In the genomic region with DNA sequence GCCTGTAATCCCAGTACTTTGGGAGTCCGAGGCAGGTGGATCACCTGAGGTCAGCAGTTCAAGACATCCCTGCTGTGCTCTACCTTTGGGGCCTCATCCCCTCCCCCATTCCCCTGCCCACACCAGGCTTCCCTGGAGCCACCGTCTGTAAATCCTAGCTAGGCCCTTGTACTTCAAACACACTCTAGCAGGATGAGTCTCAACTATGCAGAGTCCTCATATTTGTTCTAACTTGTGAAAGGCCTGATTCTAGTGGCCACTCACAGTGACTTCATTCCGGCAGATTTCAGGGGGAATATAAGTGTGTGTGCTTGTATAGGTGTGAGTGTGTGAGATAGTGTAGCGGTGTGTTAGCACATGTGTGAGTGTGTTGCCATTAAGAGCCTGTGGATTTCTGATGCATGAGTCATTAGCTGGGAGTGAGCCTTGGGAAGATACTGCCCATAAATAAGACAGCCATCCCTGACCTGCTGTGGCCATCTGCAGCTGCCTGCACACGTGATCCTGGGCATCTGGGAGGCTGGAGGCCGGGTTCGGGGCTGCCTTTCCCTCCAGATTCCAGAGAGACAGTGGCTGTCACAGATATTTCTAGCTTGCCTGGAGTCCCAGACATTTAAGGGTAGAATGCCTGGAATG, we compare ENCODE assay signal across 9 cellular contexts. TPM values are rescaled to one million over a fixed set of nuclear protein-coding genes. Genes with fewer than 3 reads are reported as not detected.
DNase-seq lines count a peak whose midpoint lies in the region; ATAC-seq lines count a peak whose summit lies in the region.
"Had no signal": no experiment of that assay in that cellular context is flagged by ENCODE, and none has a peak within 500 bp of the region (broad histone marks: within the 10 kb centered on the region; RNA-seq: fewer than 3 reads in every experiment).

No MANE protein-coding gene starts in this region.

- H3K9me3 Mint-ChIP-seq in activated CD4-positive, alpha-beta T cell treated with anti-CD3 and anti-CD28 coated beads for 36 hours (ENCODE audit: low read depth) = no peaks in the 10 kb centered on the region

- H3K4me1 Mint-ChIP-seq in activated CD4-positive, alpha-beta T cell treated with anti-CD3 and anti-CD28 coated beads for 36 hours = peaks cover 25% of the 10 kb centered on the region

- no peak for ATAC-seq in activated CD4-positive, alpha-beta T cell treated with anti-CD3 and anti-CD28 coated beads for 36 hours
- no peak for ATAC-seq in GM19324 (IDR thresholded peaks at IDR 0.05; ENCODE audit: low FRiP score, unreplicated experiment)

- intact Hi-C loops in activated CD4-positive, alpha-beta T cell treated with anti-CD3 and anti-CD28 coated beads for 36 hours (cut with DNase I, micrococcal nuclease) = loop anchor here in 1 of 2 experiments (5.0 kb wide), 1 partner anchor 90 kb away; no protein-coding TSS in a partner anchor

- DNase-seq in activated CD4-positive, alpha-beta T cell treated with anti-CD3 and anti-CD28 coated beads for 36 hours = no peak
- DNase-seq in activated CD4-positive, alpha-beta T cell treated with anti-CD3 and anti-CD28 coated beads for 1 hour = no peak
- peak; percentile 53 for DNase-seq in T1000 (lab: John Stamatoyannopoulos, UW)
- peak; percentile 37 for DNase-seq in iPS-NIHi11 (ENCODE audit: low spot score)
- peak; percentile 13 for DNase-seq in superior temporal gyrus (ENCODE audit: extremely low spot score)
- no peak for DNase-seq in NCI-H526 treated with DMSO at 0.1 percent for 48 hours (lab: John Stamatoyannopoulos, UW)
- no peak for DNase-seq in GM19240 (ENCODE audit: insufficient read length, low spot score)
- DNase-seq: CD4-positive, CD25-positive, alpha-beta regulatory T cell had no signal

- H3K36me3 Mint-ChIP-seq in activated CD4-positive, alpha-beta T cell treated with anti-CD3 and anti-CD28 coated beads for 36 hours (ENCODE audit: low read depth) = no peaks in the 10 kb centered on the region
- H3K36me3 Mint-ChIP-seq: CD4-positive, CD25-positive, alpha-beta regulatory T cell had no signal

- peak overlapping the region; percentile 16 for H3K27ac Mint-ChIP-seq in activated CD4-positive, alpha-beta T cell treated with anti-CD3 and anti-CD28 coated beads for 36 hours

- H3K27me3 Mint-ChIP-seq in activated CD4-positive, alpha-beta T cell treated with anti-CD3 and anti-CD28 coated beads for 36 hours = peaks cover 32% of the 10 kb centered on the region

- H3K4me3 Mint-ChIP-seq in activated CD4-positive, alpha-beta T cell treated with anti-CD3 and anti-CD28 coated beads for 36 hours = no peak overlapping the region

- CTCF ChIA-PET in activated CD4-positive, alpha-beta T cell treated with anti-CD3 and anti-CD28 coated beads for 36 hours (lab: Charles Lee) = interaction anchor here (0.9 to 1.3 kb wide), 3 partner anchors 10 to 139 kb away, joined by 3 to 4 read pairs (median 3); no protein-coding TSS in a partner anchor

- POLR2A ChIA-PET in activated CD4-positive, alpha-beta T cell treated with anti-CD3 and anti-CD28 coated beads for 36 hours (lab: Charles Lee) = no interaction called here

RNA-seq across cellular contexts. Expression of gene NEURL1, which starts 1.7 kb away (rescaled TPM):
- total RNA-seq in activated CD4-positive, alpha-beta T cell treated with anti-CD3 and anti-CD28 coated beads for 36 hours = 1 to 10 TPM; 2.3 to 2.4 TPM

RNA-seq across cellular contexts. Expression of gene CALHM3, which starts 12.8 kb away (rescaled TPM):
- not detected for total RNA-seq in activated CD4-positive, alpha-beta T cell treated with anti-CD3 and anti-CD28 coated beads for 36 hours
- total RNA-seq: CD4-positive, CD25-positive, alpha-beta regulatory T cell had no signal

RNA-seq across cellular contexts. Expression of gene CALHM1, which starts 33.1 kb away (rescaled TPM):
- not detected for total RNA-seq in activated CD4-positive, alpha-beta T cell treated with anti-CD3 and anti-CD28 coated beads for 36 hours
- total RNA-seq: CD4-positive, CD25-positive, alpha-beta regulatory T cell had no signal

RNA-seq across cellular contexts. Expression of gene CALHM2, which starts 39.7 kb away (rescaled TPM):
- total RNA-seq in activated CD4-positive, alpha-beta T cell treated with anti-CD3 and anti-CD28 coated beads for 36 hours = 10 to 100 TPM; 10.1 to 12.0 TPM

Comparison
In these comparisons a context has a peak if more than half of its experiments do, and no peak if none do; other contexts are left out.
1. DNase-seq: peak in T1000 (single experiment), iPS-NIHi11 (single experiment) and superior temporal gyrus (single experiment); none in activated CD4-positive, alpha-beta T cell treated with anti-CD3 and anti-CD28 coated beads for 36 hours (single experiment), activated CD4-positive, alpha-beta T cell treated with anti-CD3 and anti-CD28 coated beads for 1 hour (single experiment), NCI-H526 treated with DMSO at 0.1 percent for 48 hours (single experiment) and GM19240 (single experiment).